In the genomic region with DNA sequence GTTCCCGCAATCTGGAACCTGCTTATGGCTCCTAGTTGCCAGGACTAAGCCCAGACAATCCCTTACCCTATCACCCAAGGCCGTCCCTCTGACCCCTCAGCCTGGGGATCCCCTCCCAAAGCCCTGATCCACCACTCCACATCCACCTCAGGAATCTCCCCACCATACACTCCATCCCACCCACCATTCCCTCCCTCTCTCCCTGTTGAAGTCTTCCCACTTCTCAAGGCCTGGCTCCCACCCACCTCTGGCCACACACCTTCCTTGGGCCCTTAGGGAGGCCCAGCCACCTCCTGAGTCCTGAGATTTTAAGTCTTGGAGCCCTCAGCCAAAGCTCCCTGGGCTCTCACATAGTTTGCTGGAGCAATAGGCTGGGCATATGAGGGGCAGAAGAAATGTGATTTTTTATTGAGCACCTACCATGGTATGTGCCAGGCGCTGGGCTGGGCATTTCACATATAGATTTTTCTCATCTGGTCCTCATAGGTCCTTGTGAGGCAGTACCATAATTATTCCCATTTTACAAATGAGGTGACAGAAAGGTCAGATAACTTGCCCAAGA, we compare ENCODE assay signal across 15 cellular contexts. TPM values are rescaled to one million over a fixed set of nuclear protein-coding genes. Genes with fewer than 3 reads are reported as not detected.
DNase-seq lines count a peak whose midpoint lies in the region; TF ChIP-seq lines count a peak whose summit lies in the region.
"Had no signal": no experiment of that assay in that cellular context is flagged by ENCODE, and none has a peak within 500 bp of the region (broad histone marks: within the 10 kb centered on the region; RNA-seq: fewer than 3 reads in every experiment).

No MANE protein-coding gene starts in this region.

- H3K27ac Mint-ChIP-seq in chondrocyte (ENCODE audit: unreplicated experiment): no peak overlapping the region
- H3K27ac Mint-ChIP-seq: CD4-positive, alpha-beta memory T cell; GM23338; H9 had no signal

- H2BK12ac ChIP-seq in trophoblast cell (ENCODE audit: low read length): no peak overlapping the region

- H3K27me3 ChIP-seq in BLaER1 (no peaks in the 10 kb centered on the region), trophoblast cell (ENCODE audit: insufficient read depth, low read length) (no peaks in the 10 kb centered on the region)

- H3K9me3 Mint-ChIP-seq in chondrocyte (ENCODE audit: low read depth): no peaks in the 10 kb centered on the region
- H3K9me3 Mint-ChIP-seq: CD4-positive, alpha-beta memory T cell; GM23338; H9 had no signal

- peaks cover 5% of the 10 kb centered on the region for H3K27me3 Mint-ChIP-seq in chondrocyte (ENCODE audit: low read depth)

- no peak overlapping the region for H3K18ac ChIP-seq in trophoblast cell (ENCODE audit: low read length)

- no peak overlapping the region for H4K12ac ChIP-seq in trophoblast cell (ENCODE audit: low read depth, low read length)

- no peak overlapping the region for H3K4ac ChIP-seq in trophoblast cell (ENCODE audit: low read depth, low read length)

- no peaks in the 10 kb centered on the region for H4K20me1 ChIP-seq in BLaER1

- no peak overlapping the region for H2AFZ ChIP-seq in trophoblast cell (ENCODE audit: insufficient read depth, low read length, poor library complexity)
- H2AFZ ChIP-seq: GM23338 had no signal

- H3K4me3 ChIP-seq in BLaER1: no peak overlapping the region
- H3K4me3 ChIP-seq in trophoblast cell (ENCODE audit: low read depth, low read length): peak overlapping the region; percentile 20
- H3K4me3 ChIP-seq: GM23338 had no signal

- H3K36me3 ChIP-seq in BLaER1 (no peaks in the 10 kb centered on the region), trophoblast cell (ENCODE audit: control insufficient read depth in 1 of 2, insufficient read depth in 2 of 2, low read length in 2 of 2) (peaks cover 10 to 11% of the 10 kb centered on the region in 2 experiments)

- H3K4me3 Mint-ChIP-seq in chondrocyte (ENCODE audit: unreplicated experiment): no peak overlapping the region
- H3K4me3 Mint-ChIP-seq: CD4-positive, alpha-beta memory T cell; GM23338; H9 had no signal

- no peak overlapping the region for H2BK120ac ChIP-seq in trophoblast cell (ENCODE audit: insufficient read depth, low read length, poor library complexity)

- no peak overlapping the region for H3K14ac ChIP-seq in trophoblast cell (ENCODE audit: low read length)

- peaks cover 3% of the 10 kb centered on the region for H3K4me1 Mint-ChIP-seq in chondrocyte (ENCODE audit: low read depth)

- no peak overlapping the region for H3K9ac ChIP-seq in BLaER1
- H3K9ac ChIP-seq in trophoblast cell (ENCODE audit: low read length): no peak overlapping the region

- H3K79me2 ChIP-seq in trophoblast cell (ENCODE audit: control insufficient read depth, insufficient read depth, low read length, poor library complexity): no peaks in the 10 kb centered on the region

- whole genome bisulfite sequencing in trophoblast cell (ENCODE audit: extremely low coverage, insufficient coverage, insufficient read length): no CpG with 5 or more reads among the region's 3 CpGs

- H3K4me2 ChIP-seq in BLaER1 (peak overlapping the region; percentile 94), trophoblast cell (ENCODE audit: low read length) (no peak overlapping the region)
- H3K4me2 ChIP-seq: GM23338 had no signal

- no peak overlapping the region for H4K91ac ChIP-seq in trophoblast cell (ENCODE audit: low read depth, low read length)

- no peaks in the 10 kb centered on the region for H3K36me3 Mint-ChIP-seq in chondrocyte (ENCODE audit: low read depth)
- H3K36me3 Mint-ChIP-seq: CD4-positive, alpha-beta memory T cell had no signal

- H3K27ac ChIP-seq in BLaER1 (no peak overlapping the region), trophoblast cell (ENCODE audit: low read depth, low read length) (no peak overlapping the region)
- H3K27ac ChIP-seq: C4-2B had no signal

- H3K9me3 ChIP-seq in BLaER1 (no peaks in the 10 kb centered on the region), trophoblast cell (ENCODE audit: insufficient read depth, low read depth, low read length) (no peaks in the 10 kb centered on the region)

- TF ChIP-seq CTCF in chondrocyte (IDR thresholded peaks at IDR 0.05): no peak

- H3K79me1 ChIP-seq in trophoblast cell (ENCODE audit: low read length): no peaks in the 10 kb centered on the region

- no peak overlapping the region for H2AK5ac ChIP-seq in trophoblast cell (ENCODE audit: low read length)

- peaks cover 88% of the 10 kb centered on the region for H3K4me1 ChIP-seq in BLaER1
- no peaks in the 10 kb centered on the region for H3K4me1 ChIP-seq in trophoblast cell (ENCODE audit: control insufficient read depth in 1 of 2, insufficient read depth in 2 of 2, low read length in 2 of 2)

- H2BK5ac ChIP-seq in trophoblast cell (ENCODE audit: low read depth, low read length, poor library complexity): no peak overlapping the region

- in situ Hi-C loops in ACHN (cut with HindIII; ENCODE audit: low pct_ligation_motif_present, low pct_unique_long_range_greater_than_20kb, low sequenced_read_pairs): no loop called here

- DNase-seq in activated effector memory CD4-positive, alpha-beta T cell treated with anti-CD3 and anti-CD28 coated beads, Interleukin-2, amount 50 U/mL, for 16 hours: peak; percentile 44
- no peak for DNase-seq in activated effector memory CD4-positive, alpha-beta T cell treated with Interleukin-2 at 50 U/mL for 16 hours
- DNase-seq in chondrocyte (ENCODE audit: low spot score) (peak; percentile 48), trophoblast cell (no peak), ACHN (no peak), hepatic stellate cell (ENCODE audit: low spot score) (no peak)
- DNase-seq: 8988T; CD4-positive, alpha-beta memory T cell; DMS79; H9 had no signal

- no peak overlapping the region for H4K8ac ChIP-seq in trophoblast cell (ENCODE audit: low read depth, low read length)

- no peak overlapping the region for H3K23ac ChIP-seq in trophoblast cell (ENCODE audit: low read length)

RNA-seq across cellular contexts. Expression of a gene that starts 48.1 kb away (rescaled TPM):
- total RNA-seq in chondrocyte: 0.05 TPM in 2 of 3 replicates, not detected in the other
- polyA plus RNA-seq in trophoblast cell (2013): 2.9 and 3.0 TPM in 2 replicates
- total RNA-seq: CD4-positive, alpha-beta memory T cell; G401; HT1080 had no signal
- polyA plus RNA-seq: CD4-positive, alpha-beta memory T cell had no signal

Comparison
In these comparisons a context has a peak if more than half of its experiments do, and no peak if none do; other contexts are left out.
1. DNase-seq: peak in activated effector memory CD4-positive, alpha-beta T cell treated with anti-CD3 and anti-CD28 coated beads, Interleukin-2, amount 50 U/mL, for 16 hours (single experiment) and chondrocyte (single experiment); none in activated effector memory CD4-positive, alpha-beta T cell treated with Interleukin-2 at 50 U/mL for 16 hours (single experiment), trophoblast cell (0 of 2), ACHN (single experiment) and hepatic stellate cell (single experiment).